ENCODE assay signal across 18 cellular contexts in the genomic region with DNA sequence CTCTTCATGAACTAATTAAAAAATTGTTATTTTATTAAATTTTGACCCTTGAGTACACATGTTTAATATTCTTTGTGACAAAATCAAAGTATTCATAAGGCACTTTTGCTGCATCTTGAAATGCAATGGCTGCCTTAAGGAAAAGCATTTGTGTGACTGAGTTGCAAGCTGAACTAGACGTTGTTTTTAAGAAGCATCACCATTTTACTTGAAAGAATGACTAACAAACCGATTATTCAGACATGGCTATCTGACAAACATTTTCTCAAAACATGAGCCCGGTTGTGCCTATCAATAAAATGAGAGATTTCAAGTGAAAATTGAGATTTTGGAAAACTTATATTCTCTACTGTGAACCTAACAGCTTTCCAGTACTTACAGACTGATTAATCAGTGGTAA. TPM values are rescaled to one million over a fixed set of nuclear protein-coding genes. Genes with fewer than 3 reads are reported as not detected.
DNase-seq lines count a peak whose midpoint lies in the region; ATAC-seq and TF ChIP-seq lines count a peak whose summit lies in the region.
"Had no signal": no experiment of that assay in that cellular context is flagged by ENCODE, and none has a peak within 500 bp of the region (broad histone marks: within the 10 kb centered on the region; RNA-seq: fewer than 3 reads in every experiment).

No MANE protein-coding gene starts in this region.

- H3K4me3 Mint-ChIP-seq in CD4-positive, CD25-positive, alpha-beta regulatory T cell = peak overlapping the region in 3 of 4 donors; percentile 51 to 79 (median 63)
- H3K4me3 Mint-ChIP-seq in activated T-helper 17 cell treated with anti-CD3 and anti-CD28 coated beads, Interleukin-2, amount 50 U/mL, for 72 hours = peak overlapping the region; percentile 79
- H3K4me3 Mint-ChIP-seq in mesothelial cell of epicardium = peak overlapping the region; percentile 52
- H3K4me3 Mint-ChIP-seq: stimulated activated memory B cell treated with anti-CD40 and anti-IgM and Interleukin-4, amounts not matched to agents 10 μg/mL and 1 μg/mL and 100 μg/mL, for 72 hours had no signal

- H3K27ac ChIP-seq in CD4-positive, CD25-positive, alpha-beta regulatory T cell (ENCODE audit: insufficient read depth, low read length, poor library complexity, severe bottlenecking) = no peak overlapping the region
- H3K27ac ChIP-seq: adrenal gland, coronary artery, left ventricle myocardium inferior, RWPE1, sigmoid colon, vagina had no signal

- no peak for DNase-seq in CD4-positive, CD25-positive, alpha-beta regulatory T cell
- DNase-seq in EL (peak; percentile 13), mesothelial cell of epicardium (ENCODE audit: low spot score in 2 of 2, unreplicated experiment in 2 of 2) (no peak), NCI-H1105 treated with DMSO at 0.1 percent for 48 hours (lab: John Stamatoyannopoulos, UW) (no peak), NCI-H128 (lab: John Stamatoyannopoulos, UW; ENCODE audit: unreplicated experiment) (no peak)
- DNase-seq: adrenal gland; erythroblast; hypothalamus; left ventricle myocardium inferior; NCI-H187 treated with DMSO at 0.1 percent for 48 hours; sigmoid colon; stimulated activated CD4-positive, alpha-beta T cell treated with anti-CD3 and anti-CD28 coated beads, Interleukin-4, amount 100 ng/mL, for 4 hours had no signal

- ATAC-seq in CD4-positive, CD25-positive, alpha-beta regulatory T cell (ENCODE audit: low read depth in 2 of 2) = no peak
- no peak for ATAC-seq in activated T-helper 17 cell treated with anti-CD3 and anti-CD28 coated beads, Interleukin-2, amount 50 U/mL, for 72 hours (replicated peaks)
- no peak for ATAC-seq in HG02610 (IDR thresholded peaks at IDR 0.05; ENCODE audit: unreplicated experiment)
- ATAC-seq: stimulated activated memory B cell treated with anti-CD40 and anti-IgM and Interleukin-4, amounts not matched to agents 10 μg/mL and 1 μg/mL and 100 μg/mL, for 72 hours had no signal

- peaks cover 25% of the 10 kb centered on the region for H3K4me1 ChIP-seq in CD4-positive, CD25-positive, alpha-beta regulatory T cell (ENCODE audit: control insufficient read depth, insufficient read depth, low read length, poor library complexity, severe bottlenecking)

- no peaks in the 10 kb centered on the region for H3K27me3 ChIP-seq in CD4-positive, CD25-positive, alpha-beta regulatory T cell (ENCODE audit: control insufficient read depth, insufficient read depth, low read length)
- H3K27me3 ChIP-seq: adrenal gland, sigmoid colon, vagina had no signal

- H3K4me1 Mint-ChIP-seq in CD4-positive, CD25-positive, alpha-beta regulatory T cell = peaks cover 10 to 48% (median 32%) of the 10 kb centered on the region in 4 donors
- peaks cover 6% of the 10 kb centered on the region for H3K4me1 Mint-ChIP-seq in activated T-helper 17 cell treated with anti-CD3 and anti-CD28 coated beads, Interleukin-2, amount 50 U/mL, for 72 hours
- peaks cover 35% of the 10 kb centered on the region for H3K4me1 Mint-ChIP-seq in mesothelial cell of epicardium

- H3K9me3 Mint-ChIP-seq in CD4-positive, CD25-positive, alpha-beta regulatory T cell = no peaks in the 10 kb centered on the region
- no peaks in the 10 kb centered on the region for H3K9me3 Mint-ChIP-seq in activated T-helper 17 cell treated with anti-CD3 and anti-CD28 coated beads, Interleukin-2, amount 50 U/mL, for 72 hours
- no peaks in the 10 kb centered on the region for H3K9me3 Mint-ChIP-seq in mesothelial cell of epicardium
- H3K9me3 Mint-ChIP-seq: stimulated activated memory B cell treated with anti-CD40 and anti-IgM and Interleukin-4, amounts not matched to agents 10 μg/mL and 1 μg/mL and 100 μg/mL, for 72 hours had no signal

- H3K4me3 ChIP-seq in CD4-positive, CD25-positive, alpha-beta regulatory T cell (ENCODE audit: low read depth, low read length) = peak overlapping the region; percentile 27
- H3K4me3 ChIP-seq: adrenal gland, coronary artery, left ventricle myocardium inferior, sigmoid colon, vagina had no signal

- H3K36me3 Mint-ChIP-seq in CD4-positive, CD25-positive, alpha-beta regulatory T cell = peaks cover 23% of the 10 kb centered on the region
- H3K36me3 Mint-ChIP-seq in activated T-helper 17 cell treated with anti-CD3 and anti-CD28 coated beads, Interleukin-2, amount 50 U/mL, for 72 hours (ENCODE audit: low read depth) = peaks cover 46% of the 10 kb centered on the region
- peaks cover 25% of the 10 kb centered on the region for H3K36me3 Mint-ChIP-seq in mesothelial cell of epicardium

- H3K9me3 ChIP-seq in CD4-positive, CD25-positive, alpha-beta regulatory T cell (ENCODE audit: control insufficient read depth in 2 of 2, low read length in 2 of 2) = no peaks in the 10 kb centered on the region
- H3K9me3 ChIP-seq: adrenal gland, left ventricle myocardium inferior, sigmoid colon, vagina had no signal

- TF ChIP-seq CTCF in mesothelial cell of epicardium (IDR thresholded peaks at IDR 0.05; ENCODE audit: unreplicated experiment) = no peak

- H3K27ac Mint-ChIP-seq in CD4-positive, CD25-positive, alpha-beta regulatory T cell = no peak overlapping the region
- peak overlapping the region; percentile 46 for H3K27ac Mint-ChIP-seq in activated T-helper 17 cell treated with anti-CD3 and anti-CD28 coated beads, Interleukin-2, amount 50 U/mL, for 72 hours
- H3K27ac Mint-ChIP-seq in mesothelial cell of epicardium = no peak overlapping the region
- H3K27ac Mint-ChIP-seq: stimulated activated memory B cell treated with anti-CD40 and anti-IgM and Interleukin-4, amounts not matched to agents 10 μg/mL and 1 μg/mL and 100 μg/mL, for 72 hours had no signal

- peaks cover 27% of the 10 kb centered on the region for H3K36me3 ChIP-seq in CD4-positive, CD25-positive, alpha-beta regulatory T cell (ENCODE audit: control insufficient read depth, insufficient read depth, low read length)

- no peaks in the 10 kb centered on the region for H3K27me3 Mint-ChIP-seq in CD4-positive, CD25-positive, alpha-beta regulatory T cell
- H3K27me3 Mint-ChIP-seq in activated T-helper 17 cell treated with anti-CD3 and anti-CD28 coated beads, Interleukin-2, amount 50 U/mL, for 72 hours = no peaks in the 10 kb centered on the region
- H3K27me3 Mint-ChIP-seq in mesothelial cell of epicardium (ENCODE audit: low read depth) = no peaks in the 10 kb centered on the region
- H3K27me3 Mint-ChIP-seq: stimulated activated memory B cell treated with anti-CD40 and anti-IgM and Interleukin-4, amounts not matched to agents 10 μg/mL and 1 μg/mL and 100 μg/mL, for 72 hours had no signal

RNA-seq across cellular contexts. Expression of a gene that starts 2.8 kb away (rescaled TPM):
- total RNA-seq in CD4-positive, CD25-positive, alpha-beta regulatory T cell = 20.1 TPM
- polyA plus RNA-seq in CD4-positive, CD25-positive, alpha-beta regulatory T cell = 10 to 100 TPM; 26.2 to 27.8 (median 27.1) TPM
- 10 to 100 TPM; 15.4 to 22.5 TPM for total RNA-seq in activated T-helper 17 cell treated with anti-CD3 and anti-CD28 coated beads, Interleukin-2, amount 50 U/mL, for 72 hours
- total RNA-seq in mesothelial cell of epicardium = 32.0 to 35.7 TPM (median 34.6 TPM) in 3 replicates
